In the genomic region with DNA sequence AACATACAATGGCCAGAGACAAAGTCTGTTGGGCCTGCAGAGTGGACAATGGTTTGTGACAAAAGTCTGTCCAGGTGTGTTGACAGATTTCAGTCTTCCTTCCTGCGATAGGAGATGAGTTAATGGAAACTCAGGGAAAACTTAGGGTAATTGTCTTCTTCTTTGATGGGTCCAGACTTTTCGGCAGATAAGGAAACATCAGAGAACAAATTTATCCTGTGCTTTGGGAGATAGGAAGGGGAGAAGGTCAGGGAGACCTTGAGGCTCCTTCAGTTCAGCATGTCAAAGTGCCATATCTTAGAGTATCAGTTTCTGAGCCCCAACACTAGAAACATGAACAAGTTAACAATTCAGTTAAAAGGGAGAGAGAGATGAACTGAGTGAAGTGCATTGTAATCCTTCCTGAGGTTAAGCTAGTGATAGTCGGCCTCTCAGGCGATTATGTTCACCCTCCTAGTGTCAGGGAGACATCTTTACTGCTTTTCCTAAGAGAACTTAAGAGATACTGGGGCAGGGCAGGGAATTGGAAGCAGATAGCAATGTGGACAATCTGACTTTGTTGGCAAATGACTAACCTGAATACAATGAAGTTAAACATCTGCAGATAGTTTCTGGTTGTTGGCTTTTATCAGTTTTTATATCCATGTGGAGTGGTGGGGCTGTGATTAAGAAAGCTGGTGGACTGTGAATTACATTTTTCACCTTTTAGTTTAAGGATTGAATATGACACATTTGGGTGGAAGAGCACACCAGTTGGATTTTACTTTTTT, we compare ENCODE assay signal across 16 cellular contexts.
DNase-seq lines count a peak whose midpoint lies in the region; ATAC-seq, FAIRE-seq and TF ChIP-seq lines count a peak whose summit lies in the region.
"Had no signal": no experiment of that assay in that cellular context is flagged by ENCODE, and none has a peak within 500 bp of the region (broad histone marks: within the 10 kb centered on the region; RNA-seq: fewer than 3 reads in every experiment).

No MANE protein-coding gene starts in this region.

- no peaks in the 10 kb centered on the region for H3K79me2 ChIP-seq in keratinocyte (ENCODE audit: control insufficient read depth, insufficient read depth, low read length)

- dilution Hi-C loops in keratinocyte (cut with MboI; ENCODE audit: extremely low pct_ligation_motif_present, low sequenced_read_pairs), result no loop called here

- in situ Hi-C loops in astrocyte of the spinal cord (cut with HindIII; ENCODE audit: low sequenced_read_pairs), result no loop called here

- H3K27ac ChIP-seq in keratinocyte (ENCODE audit: control insufficient read depth, insufficient read depth, low read length), result no peak overlapping the region
- H3K27ac ChIP-seq: thyroid gland had no signal

- H3K27me3 Mint-ChIP-seq in activated naive CD4-positive, alpha-beta T cell treated with anti-CD3 and anti-CD28 coated beads, Interleukin-2, amount 10 ng/mL, durations not matched to agents 7 days and 5 days, result peaks cover 9% of the 10 kb centered on the region
- H3K27me3 Mint-ChIP-seq in type B pancreatic cell, result no peaks in the 10 kb centered on the region

- peaks cover 26% of the 10 kb centered on the region for H3K4me1 Mint-ChIP-seq in activated naive CD4-positive, alpha-beta T cell treated with anti-CD3 and anti-CD28 coated beads, Interleukin-2, amount 10 ng/mL, durations not matched to agents 7 days and 5 days
- peaks cover 40% of the 10 kb centered on the region for H3K4me1 Mint-ChIP-seq in type B pancreatic cell (ENCODE audit: unreplicated experiment)

- H3K4me3 ChIP-seq in astrocyte of the spinal cord (ENCODE audit: low read depth, low read length) (no peak overlapping the region), keratinocyte (ENCODE audit: control insufficient read depth in 2 of 3, extremely low read depth in 1 of 3, insufficient read depth in 2 of 3, low read depth in 1 of 3, low read length in 3 of 3) (no peak overlapping the region)
- H3K4me3 ChIP-seq: thyroid gland had no signal

- peaks cover 14% of the 10 kb centered on the region for H3K9me3 Mint-ChIP-seq in activated naive CD4-positive, alpha-beta T cell treated with anti-CD3 and anti-CD28 coated beads, Interleukin-2, amount 10 ng/mL, durations not matched to agents 7 days and 5 days
- H3K9me3 Mint-ChIP-seq in type B pancreatic cell, result peaks cover 5% of the 10 kb centered on the region
- H3K9me3 Mint-ChIP-seq: natural killer cell had no signal

- FAIRE-seq in keratinocyte (lab: Jason Lieb, UNC), result peak; percentile 26

- no peak overlapping the region for H3K4me3 Mint-ChIP-seq in activated naive CD4-positive, alpha-beta T cell treated with anti-CD3 and anti-CD28 coated beads, Interleukin-2, amount 10 ng/mL, durations not matched to agents 7 days and 5 days
- peak overlapping the region; percentile 30 for H3K4me3 Mint-ChIP-seq in type B pancreatic cell
- H3K4me3 Mint-ChIP-seq: activated CD8-positive, alpha-beta memory T cell treated with anti-CD3 and anti-CD28 coated beads, Interleukin-2, amount 10 ng/mL, durations not matched to agents 7 days and 5 days; natural killer cell had no signal

- H3K9me3 ChIP-seq in keratinocyte (ENCODE audit: control insufficient read depth, low read depth, low read length), result no peaks in the 10 kb centered on the region
- H3K9me3 ChIP-seq: thyroid gland had no signal

- H3K4me1 ChIP-seq in keratinocyte (ENCODE audit: control insufficient read depth, extremely low read depth, insufficient read depth, low read length), result peaks cover 12% of the 10 kb centered on the region

- DNase-seq in activated naive CD4-positive, alpha-beta T cell treated with anti-CD3 and anti-CD28 coated beads, Interleukin-2, amount 10 ng/mL, durations not matched to agents 7 days and 5 days, result no peak
- no peak for DNase-seq in activated naive CD4-positive, alpha-beta T cell treated with anti-CD3 and anti-CD28 coated beads, Interleukin-2, amount 50 U/mL, for 16 hours
- peak; percentile 65 for DNase-seq in astrocyte of the spinal cord (ENCODE audit: low read depth, low spot score)
- DNase-seq in keratinocyte (ENCODE audit: low read depth, low spot score), result no peak
- DNase-seq in type B pancreatic cell (ENCODE audit: extremely low spot score, unreplicated experiment), result no peak
- DNase-seq in NCI-H1694 treated with DMSO at 0.1 percent for 48 hours (lab: John Stamatoyannopoulos, UW), result no peak
- no peak for DNase-seq in Right ventricle myocardium inferior (ENCODE audit: missing footprints)
- no peak for DNase-seq in sciatic nerve (ENCODE audit: low spot score)
- DNase-seq: 8988T; activated CD8-positive, alpha-beta memory T cell treated with anti-CD3 and anti-CD28 coated beads, Interleukin-2, amount 10 ng/mL, durations not matched to agents 7 days and 5 days; activated naive CD4-positive, alpha-beta T cell treated with Interleukin-2 at 50 U/mL for 16 hours; Kasumi-1; natural killer cell; NCI-H2081; stimulated activated CD4-positive, alpha-beta T cell treated with anti-CD3 and anti-CD28 coated beads, Interleukin-12 subunit alpha, Interleukin-12 subunit beta, amount 100 ng/mL, for 4 hours; thyroid gland had no signal

- H4K20me1 ChIP-seq in keratinocyte (ENCODE audit: control insufficient read depth, extremely low read depth, insufficient read depth, low read length), result no peaks in the 10 kb centered on the region

- peak overlapping the region; percentile 42 for H2AFZ ChIP-seq in keratinocyte (ENCODE audit: control insufficient read depth, low read length)

- no peak overlapping the region for H3K9ac ChIP-seq in keratinocyte (ENCODE audit: control insufficient read depth, extremely low read depth, insufficient read depth, low read length)

- H3K9me1 ChIP-seq in keratinocyte (ENCODE audit: control insufficient read depth, extremely low read depth, insufficient read depth, low read length), result no peaks in the 10 kb centered on the region

- H3K27me3 ChIP-seq in keratinocyte (ENCODE audit: control insufficient read depth, extremely low read depth, insufficient read depth, low read length), result no peaks in the 10 kb centered on the region
- H3K27me3 ChIP-seq: thyroid gland had no signal

- peak overlapping the region; percentile 66 for H3K27ac Mint-ChIP-seq in activated naive CD4-positive, alpha-beta T cell treated with anti-CD3 and anti-CD28 coated beads, Interleukin-2, amount 10 ng/mL, durations not matched to agents 7 days and 5 days
- H3K27ac Mint-ChIP-seq in type B pancreatic cell, result peak overlapping the region; percentile 81
- H3K27ac Mint-ChIP-seq: activated CD8-positive, alpha-beta memory T cell treated with anti-CD3 and anti-CD28 coated beads, Interleukin-2, amount 10 ng/mL, durations not matched to agents 7 days and 5 days; natural killer cell had no signal

- no peaks in the 10 kb centered on the region for H3K36me3 ChIP-seq in keratinocyte (ENCODE audit: control insufficient read depth in 2 of 2, extremely low read depth in 1 of 2, insufficient read depth in 2 of 2, low read length in 2 of 2)
- H3K36me3 ChIP-seq: thyroid gland had no signal

- H3K36me3 Mint-ChIP-seq in activated naive CD4-positive, alpha-beta T cell treated with anti-CD3 and anti-CD28 coated beads, Interleukin-2, amount 10 ng/mL, durations not matched to agents 7 days and 5 days, result peaks cover 13% of the 10 kb centered on the region
- no peaks in the 10 kb centered on the region for H3K36me3 Mint-ChIP-seq in type B pancreatic cell
- H3K36me3 Mint-ChIP-seq: activated CD8-positive, alpha-beta memory T cell treated with anti-CD3 and anti-CD28 coated beads, Interleukin-2, amount 10 ng/mL, durations not matched to agents 7 days and 5 days; natural killer cell had no signal

- CTCF ChIA-PET in activated naive CD4-positive, alpha-beta T cell treated with anti-CD3 and anti-CD28 coated beads, Interleukin-2, amount 10 ng/mL, durations not matched to agents 7 days and 5 days (lab: Charles Lee), result interaction anchor here (0.6 to 0.7 kb wide), 2 partner anchors 36 to 81 kb away, joined by 3 to 4 read pairs; no protein-coding TSS in a partner anchor

- TF ChIP-seq CTCF in astrocyte of the spinal cord (IDR thresholded peaks at IDR 0.05; ENCODE audit: low read depth, low read length) (no peak), keratinocyte (optimal IDR thresholded peaks at IDR 0.05 in 1 of 3, IDR thresholded peaks at IDR 0.05 in 1 of 3, conservative IDR thresholded peaks at IDR 0.05 in 1 of 3; ENCODE audit: extremely low read depth in 1 of 3, insufficient read depth in 2 of 3, low read length in 3 of 3) (no peak), type B pancreatic cell (conservative IDR thresholded peaks at IDR 0.05) (no peak)

- no peak for ATAC-seq in Right ventricle myocardium inferior
- ATAC-seq in sciatic nerve, result no peak
- ATAC-seq: activated CD8-positive, alpha-beta memory T cell treated with anti-CD3 and anti-CD28 coated beads, Interleukin-2, amount 10 ng/mL, durations not matched to agents 7 days and 5 days; natural killer cell had no signal

- H3K4me2 ChIP-seq in keratinocyte (ENCODE audit: control insufficient read depth, extremely low read depth, insufficient read depth, low read depth, low read length), result no peak overlapping the region

- intact Hi-C loops in Right ventricle myocardium inferior (cut with DNase I) (no loop called here), sciatic nerve (cut with DNase I) (no loop called here)
